ENCODE assay signal across 14 cellular contexts in the genomic region with DNA sequence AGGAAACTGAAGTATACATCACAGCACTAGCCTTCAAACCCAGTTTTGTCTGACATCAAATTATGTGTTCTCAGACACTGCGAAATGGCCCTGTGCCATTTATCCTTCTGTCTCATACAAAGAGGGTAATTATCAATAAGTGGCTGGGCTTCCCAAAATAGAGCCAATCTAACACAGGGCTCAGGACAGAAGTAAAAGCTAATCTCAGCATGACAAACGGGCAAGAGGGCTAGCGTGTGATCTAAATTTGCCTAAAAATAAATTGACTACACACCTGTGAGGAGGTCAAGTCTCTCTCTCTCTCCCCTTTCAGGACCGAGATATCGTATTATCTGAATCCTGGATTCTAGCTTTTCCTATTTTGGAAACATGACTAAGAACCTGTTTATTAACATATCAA.
DNase-seq lines count a peak whose midpoint lies in the region; ATAC-seq and TF ChIP-seq lines count a peak whose summit lies in the region.
"Had no signal": no experiment of that assay in that cellular context is flagged by ENCODE, and none has a peak within 500 bp of the region (broad histone marks: within the 10 kb centered on the region; RNA-seq: fewer than 3 reads in every experiment).

No MANE protein-coding gene starts in this region.

- TF ChIP-seq POLR2A in gastrocnemius medialis (IDR thresholded peaks at IDR 0.05) = peak in 1 of 2 donors; percentile 24

- no peaks in the 10 kb centered on the region for H3K9me3 ChIP-seq in gastrocnemius medialis
- H3K9me3 ChIP-seq: MG63 had no signal

- TF ChIP-seq CTCF in WTC11 (IDR thresholded peaks at IDR 0.05) (no peak), gastrocnemius medialis (IDR thresholded peaks at IDR 0.05 in 4 of 5, conservative IDR thresholded peaks at IDR 0.05 in 1 of 5) (no peak)

- no peaks in the 10 kb centered on the region for H3K27me3 ChIP-seq in gastrocnemius medialis
- H3K27me3 ChIP-seq: MG63 had no signal

- peak overlapping the region; percentile 80 to 95 (median 92) for H3K27ac ChIP-seq in gastrocnemius medialis

- no peak overlapping the region for H3K4me3 Mint-ChIP-seq in WTC11
- H3K4me3 Mint-ChIP-seq: activated CD4-positive, alpha-beta T cell treated with anti-CD3 and anti-CD28 coated beads, Interleukin-2, amount 10 ng/mL, durations not matched to agents 7 days and 5 days; activated T-cell treated with anti-CD3 and anti-CD28 coated beads, Interleukin-2, amount 50 U/mL, for 4 hours; neural crest cell; T-helper 2 cell treated with Interferon-gamma antibody and Interleukin-4, amounts not matched to agents 5 μg/mL and 100 μg/mL, for 36 hours had no signal

- POLR2A ChIA-PET in WTC11 (lab: Charles Lee) = no interaction called here

- H3K27ac Mint-ChIP-seq in WTC11 = peak overlapping the region; percentile 61
- H3K27ac Mint-ChIP-seq: activated CD4-positive, alpha-beta T cell treated with anti-CD3 and anti-CD28 coated beads, Interleukin-2, amount 10 ng/mL, durations not matched to agents 7 days and 5 days; T-helper 2 cell treated with Interferon-gamma antibody and Interleukin-4, amounts not matched to agents 5 μg/mL and 100 μg/mL, for 36 hours had no signal

- H3K36me3 Mint-ChIP-seq in WTC11 = peaks cover 13% of the 10 kb centered on the region

- H3K27me3 Mint-ChIP-seq in WTC11 (ENCODE audit: low read depth) = no peaks in the 10 kb centered on the region
- H3K27me3 Mint-ChIP-seq: activated CD4-positive, alpha-beta T cell treated with anti-CD3 and anti-CD28 coated beads, Interleukin-2, amount 10 ng/mL, durations not matched to agents 7 days and 5 days had no signal

- ATAC-seq in WTC11 (no peak), gastrocnemius medialis (peak; percentile 64 to 80), GM21515 (IDR thresholded peaks at IDR 0.05; ENCODE audit: unreplicated experiment) (no peak)
- ATAC-seq: activated T-cell treated with anti-CD3 and anti-CD28 coated beads, Interleukin-2, amount 50 U/mL, for 4 hours had no signal

- H3K36me3 ChIP-seq in gastrocnemius medialis = no peaks in the 10 kb centered on the region
- H3K36me3 ChIP-seq: MG63 had no signal

- H3K9me3 Mint-ChIP-seq in WTC11 = peaks cover 15% of the 10 kb centered on the region
- H3K9me3 Mint-ChIP-seq: activated CD4-positive, alpha-beta T cell treated with anti-CD3 and anti-CD28 coated beads, Interleukin-2, amount 10 ng/mL, durations not matched to agents 7 days and 5 days; activated T-cell treated with anti-CD3 and anti-CD28 coated beads, Interleukin-2, amount 50 U/mL, for 4 hours; neural crest cell had no signal

- H3K4me3 ChIP-seq in gastrocnemius medialis = no peak overlapping the region
- H3K4me3 ChIP-seq: lung, MG63 had no signal

- CTCF ChIA-PET in WTC11 (lab: Charles Lee) = no interaction called here

- peaks cover 58% of the 10 kb centered on the region for H3K4me1 Mint-ChIP-seq in WTC11
- H3K4me1 Mint-ChIP-seq: activated CD4-positive, alpha-beta T cell treated with anti-CD3 and anti-CD28 coated beads, Interleukin-2, amount 10 ng/mL, durations not matched to agents 7 days and 5 days had no signal

- intact Hi-C loops in gastrocnemius medialis (cut with DNase I; ENCODE audit: low total_unique reads) = no loop called here

- in situ Hi-C loops in gastrocnemius medialis (cut with MboI; ENCODE audit: low sequenced_read_pairs in 4 of 4) = no loop called here

- DNase-seq in NCI-H1092 (lab: John Stamatoyannopoulos, UW) (peak; percentile 97), NCI-H2107 treated with DMSO at 0.1 percent for 48 hours (lab: John Stamatoyannopoulos, UW; ENCODE audit: unreplicated experiment) (peak; percentile 95), WTC11 (ENCODE audit: low spot score) (no peak), gastrocnemius medialis (peak; percentile 18 to 27), HCEC 1CT (no peak)
- no peak for DNase-seq in stimulated activated CD8-positive, alpha-beta memory T cell treated with anti-CD3 and anti-CD28 coated beads, Interleukin-4, amount 100 ng/mL, for 48 hours
- DNase-seq: activated CD4-positive, alpha-beta T cell treated with anti-CD3 and anti-CD28 coated beads, Interleukin-2, amount 10 ng/mL, durations not matched to agents 7 days and 5 days; activated T-cell treated with anti-CD3 and anti-CD28 coated beads, Interleukin-2, amount 50 U/mL, for 4 hours; amniotic stem cell; MG63 had no signal

- peaks cover 26 to 40% of the 10 kb centered on the region in 2 donors for H3K4me1 ChIP-seq in gastrocnemius medialis

TF ChIP-seq in WTC11, 78 proteins besides CTCF, POLR2A, EP300 and RAD21:
- TF ChIP-seq ELF4 (CRISPR knock-in tag; IDR thresholded peaks at IDR 0.05; ENCODE audit: low read depth) = no peak
- no peak for TF ChIP-seq ZNF317 (CRISPR knock-in tag; IDR thresholded peaks at IDR 0.05; ENCODE audit: borderline replicate concordance, low read depth)
- no peak for TF ChIP-seq ZNF219 (CRISPR knock-in tag; IDR thresholded peaks at IDR 0.05; ENCODE audit: borderline replicate concordance)
- TF ChIP-seq, protein P1, sequence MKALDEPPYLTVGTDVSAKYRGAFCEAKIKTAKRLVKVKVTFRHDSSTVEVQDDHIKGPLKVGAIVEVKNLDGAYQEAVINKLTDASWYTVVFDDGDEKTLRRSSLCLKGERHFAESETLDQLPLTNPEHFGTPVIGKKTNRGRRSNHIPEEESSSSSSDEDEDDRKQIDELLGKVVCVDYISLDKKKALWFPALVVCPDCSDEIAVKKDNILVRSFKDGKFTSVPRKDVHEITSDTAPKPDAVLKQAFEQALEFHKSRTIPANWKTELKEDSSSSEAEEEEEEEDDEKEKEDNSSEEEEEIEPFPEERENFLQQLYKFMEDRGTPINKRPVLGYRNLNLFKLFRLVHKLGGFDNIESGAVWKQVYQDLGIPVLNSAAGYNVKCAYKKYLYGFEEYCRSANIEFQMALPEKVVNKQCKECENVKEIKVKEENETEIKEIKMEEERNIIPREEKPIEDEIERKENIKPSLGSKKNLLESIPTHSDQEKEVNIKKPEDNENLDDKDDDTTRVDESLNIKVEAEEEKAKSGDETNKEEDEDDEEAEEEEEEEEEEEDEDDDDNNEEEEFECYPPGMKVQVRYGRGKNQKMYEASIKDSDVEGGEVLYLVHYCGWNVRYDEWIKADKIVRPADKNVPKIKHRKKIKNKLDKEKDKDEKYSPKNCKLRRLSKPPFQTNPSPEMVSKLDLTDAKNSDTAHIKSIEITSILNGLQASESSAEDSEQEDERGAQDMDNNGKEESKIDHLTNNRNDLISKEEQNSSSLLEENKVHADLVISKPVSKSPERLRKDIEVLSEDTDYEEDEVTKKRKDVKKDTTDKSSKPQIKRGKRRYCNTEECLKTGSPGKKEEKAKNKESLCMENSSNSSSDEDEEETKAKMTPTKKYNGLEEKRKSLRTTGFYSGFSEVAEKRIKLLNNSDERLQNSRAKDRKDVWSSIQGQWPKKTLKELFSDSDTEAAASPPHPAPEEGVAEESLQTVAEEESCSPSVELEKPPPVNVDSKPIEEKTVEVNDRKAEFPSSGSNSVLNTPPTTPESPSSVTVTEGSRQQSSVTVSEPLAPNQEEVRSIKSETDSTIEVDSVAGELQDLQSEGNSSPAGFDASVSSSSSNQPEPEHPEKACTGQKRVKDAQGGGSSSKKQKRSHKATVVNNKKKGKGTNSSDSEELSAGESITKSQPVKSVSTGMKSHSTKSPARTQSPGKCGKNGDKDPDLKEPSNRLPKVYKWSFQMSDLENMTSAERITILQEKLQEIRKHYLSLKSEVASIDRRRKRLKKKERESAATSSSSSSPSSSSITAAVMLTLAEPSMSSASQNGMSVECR (CRISPR knock-in tag; IDR thresholded peaks at IDR 0.05; ENCODE audit: borderline replicate concordance) = no peak
- TF ChIP-seq IRF2 (CRISPR knock-in tag; IDR thresholded peaks at IDR 0.05; ENCODE audit: borderline replicate concordance, low read depth) = no peak
- TF ChIP-seq, protein P2, sequence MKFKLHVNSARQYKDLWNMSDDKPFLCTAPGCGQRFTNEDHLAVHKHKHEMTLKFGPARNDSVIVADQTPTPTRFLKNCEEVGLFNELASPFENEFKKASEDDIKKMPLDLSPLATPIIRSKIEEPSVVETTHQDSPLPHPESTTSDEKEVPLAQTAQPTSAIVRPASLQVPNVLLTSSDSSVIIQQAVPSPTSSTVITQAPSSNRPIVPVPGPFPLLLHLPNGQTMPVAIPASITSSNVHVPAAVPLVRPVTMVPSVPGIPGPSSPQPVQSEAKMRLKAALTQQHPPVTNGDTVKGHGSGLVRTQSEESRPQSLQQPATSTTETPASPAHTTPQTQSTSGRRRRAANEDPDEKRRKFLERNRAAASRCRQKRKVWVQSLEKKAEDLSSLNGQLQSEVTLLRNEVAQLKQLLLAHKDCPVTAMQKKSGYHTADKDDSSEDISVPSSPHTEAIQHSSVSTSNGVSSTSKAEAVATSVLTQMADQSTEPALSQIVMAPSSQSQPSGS (CRISPR knock-in tag; IDR thresholded peaks at IDR 0.05; ENCODE audit: borderline replicate concordance, low read depth) = no peak

Comparison
In these comparisons a context has a peak if more than half of its experiments do, and no peak if none do; other contexts are left out.
1. DNase-seq: peak in NCI-H1092 (single experiment), NCI-H2107 treated with DMSO at 0.1 percent for 48 hours (single experiment) and gastrocnemius medialis (2 of 2); none in WTC11 (single experiment), HCEC 1CT (single experiment) and stimulated activated CD8-positive, alpha-beta memory T cell treated with anti-CD3 and anti-CD28 coated beads, Interleukin-4, amount 100 ng/mL, for 48 hours (single experiment).
2. ATAC-seq: peak in gastrocnemius medialis (2 of 2); none in WTC11 (single experiment) and GM21515 (single experiment).